11 cellular contexts compared by ENCODE assay signal in genomic region chr9:32351845-32352244, GRCh38. TPM values are rescaled to one million over a fixed set of nuclear protein-coding genes. Genes with fewer than 3 reads are reported as not detected.
DNase-seq lines count a peak whose midpoint lies in the region; ATAC-seq and TF ChIP-seq lines count a peak whose summit lies in the region.
"Had no signal": no experiment of that assay in that cellular context is flagged by ENCODE, and none has a peak within 500 bp of the region (broad histone marks: within the 10 kb centered on the region; RNA-seq: fewer than 3 reads in every experiment).

No MANE protein-coding gene starts in this region.

- H3K36me3 ChIP-seq in A673 (ENCODE audit: insufficient read depth, low read length, poor library complexity, severe bottlenecking) (no peaks in the 10 kb centered on the region), aorta (ENCODE audit: control insufficient read depth in 1 of 2, insufficient read depth in 2 of 2, low read length in 1 of 2) (no peaks in the 10 kb centered on the region)

- 39 to 54% methylated on average over 3 of the region's 3 CpGs for WGBS in aorta, 2 donors

- ATAC-seq in aorta (ENCODE audit: low FRiP score) (no peak), HG03159 (IDR thresholded peaks at IDR 0.05; ENCODE audit: unreplicated experiment) (no peak)
- ATAC-seq: natural killer cell had no signal

- TF ChIP-seq CTCF in A673 (conservative IDR thresholded peaks at IDR 0.05; ENCODE audit: low read depth, low read length) (peak; percentile 43), GM12872 (IDR thresholded peaks at IDR 0.05; ENCODE audit: insufficient read depth, low read depth, low read length) (peak; percentile 47; the same call in 2 of the 3 replicates), fibroblast of pulmonary artery (IDR thresholded peaks at IDR 0.05; ENCODE audit: low read length, missing control alignments) (peak; percentile 30)

- POLR2A ChIA-PET in A673 (lab: Charles Lee; ENCODE audit: low non-redundant PET): no interaction called here

- H3K27me3 ChIP-seq in A673 (replicated peaks; ENCODE audit: insufficient read depth, low read depth, low read length, poor library complexity) (no peaks in the 10 kb centered on the region), aorta (ENCODE audit: control insufficient read depth in 1 of 2, insufficient read depth in 2 of 2, low read length in 1 of 2) (no peaks in the 10 kb centered on the region)

- no peak overlapping the region for H3K27ac Mint-ChIP-seq in activated T-cell treated with anti-CD3 and anti-CD28 coated beads, Interleukin-2, amount 50 U/mL, for 24 hours
- H3K27ac Mint-ChIP-seq: natural killer cell had no signal

- CTCF ChIA-PET in A673 (lab: Charles Lee): no interaction called here

- peak; percentile 46 for DNase-seq in A673 (ENCODE audit: low spot score)
- peak; percentile 29 for DNase-seq in NOMO-1 treated with dmso at 0.1 percent for 144 hours (lab: John Stamatoyannopoulos, UW; ENCODE audit: unreplicated experiment)
- DNase-seq in fibroblast of pulmonary artery (ENCODE audit: low read depth): no peak
- no peak for DNase-seq in aorta
- DNase-seq in activated T-cell treated with anti-CD3 and anti-CD28 coated beads, Interleukin-2, amount 50 U/mL, for 24 hours: no peak
- DNase-seq in AG20443 (ENCODE audit: low spot score): no peak
- DNase-seq: cortex of kidney, natural killer cell, T-helper 9 cell had no signal

- H3K36me3 Mint-ChIP-seq in activated T-cell treated with anti-CD3 and anti-CD28 coated beads, Interleukin-2, amount 50 U/mL, for 24 hours (ENCODE audit: low read depth): no peaks in the 10 kb centered on the region
- H3K36me3 Mint-ChIP-seq: natural killer cell had no signal

- no peaks in the 10 kb centered on the region for H3K9me3 Mint-ChIP-seq in activated T-cell treated with anti-CD3 and anti-CD28 coated beads, Interleukin-2, amount 50 U/mL, for 24 hours
- H3K9me3 Mint-ChIP-seq: natural killer cell had no signal

- intact Hi-C loops in A673 (cut with micrococcal nuclease; ENCODE audit: unreplicated experiment) (no loop called here), aorta (cut with DNase I) (no loop called here)

- H3K4me1 ChIP-seq in A673 (ENCODE audit: insufficient read depth, low read length, poor library complexity, severe bottlenecking) (no peaks in the 10 kb centered on the region), aorta (ENCODE audit: control insufficient read depth in 1 of 2, insufficient read depth in 2 of 2, low read length in 2 of 2) (no peaks in the 10 kb centered on the region)

- H3K27ac ChIP-seq in A673 (ENCODE audit: low read depth, low read length, poor library complexity, severe bottlenecking) (no peak overlapping the region), aorta (ENCODE audit: low read depth in 1 of 2, low read length in 2 of 2) (no peak overlapping the region)

- H3K4me3 Mint-ChIP-seq in activated T-cell treated with anti-CD3 and anti-CD28 coated beads, Interleukin-2, amount 50 U/mL, for 24 hours: no peak overlapping the region
- H3K4me3 Mint-ChIP-seq: natural killer cell had no signal

- H3K4me1 Mint-ChIP-seq in activated T-cell treated with anti-CD3 and anti-CD28 coated beads, Interleukin-2, amount 50 U/mL, for 24 hours (ENCODE audit: low read depth): no peaks in the 10 kb centered on the region
- H3K4me1 Mint-ChIP-seq: natural killer cell had no signal

- BruUV-seq in A673 (replicated peaks; lab: Mats Ljungman, UMichigan): no TSS peak

- H3K4me3 ChIP-seq in A673 (ENCODE audit: low read depth, low read length, poor library complexity, severe bottlenecking) (no peak overlapping the region), fibroblast of pulmonary artery (replicated peaks; ENCODE audit: low read depth, low read length) (no peak overlapping the region), aorta (ENCODE audit: low read length in 2 of 2) (no peak overlapping the region)

- no peaks in the 10 kb centered on the region for H3K27me3 Mint-ChIP-seq in activated T-cell treated with anti-CD3 and anti-CD28 coated beads, Interleukin-2, amount 50 U/mL, for 24 hours

- H3K9me3 ChIP-seq in A673 (ENCODE audit: low read depth, low read length, poor library complexity, severe bottlenecking) (no peaks in the 10 kb centered on the region), aorta (ENCODE audit: control insufficient read depth, low read length) (peaks cover 1% of the 10 kb centered on the region)

RNA-seq across cellular contexts. Expression of gene ACO1, which starts 32.6 kb away (rescaled TPM):
- total RNA-seq in A673 (2021): 40.0 and 41.7 TPM in 2 replicates
- 10 to 100 TPM; 29.4 to 30.5 TPM for total RNA-seq in aorta
- polyA plus RNA-seq in aorta: 10 to 100 TPM; 11.0 to 17.7 TPM

Comparison
In these comparisons a context has a peak if more than half of its experiments do, and no peak if none do; other contexts are left out.
1. DNase-seq: peak in A673 (single experiment) and NOMO-1 treated with dmso at 0.1 percent for 144 hours (single experiment); none in fibroblast of pulmonary artery (single experiment), aorta (0 of 2), activated T-cell treated with anti-CD3 and anti-CD28 coated beads, Interleukin-2, amount 50 U/mL, for 24 hours (single experiment) and AG20443 (single experiment).
2. Peak in every context shown above with its lines, with median percentiles within 50 percentile points of each other: CTCF ChIP-seq.